ENCODE assay signal across 17 cellular contexts in the genomic region with DNA sequence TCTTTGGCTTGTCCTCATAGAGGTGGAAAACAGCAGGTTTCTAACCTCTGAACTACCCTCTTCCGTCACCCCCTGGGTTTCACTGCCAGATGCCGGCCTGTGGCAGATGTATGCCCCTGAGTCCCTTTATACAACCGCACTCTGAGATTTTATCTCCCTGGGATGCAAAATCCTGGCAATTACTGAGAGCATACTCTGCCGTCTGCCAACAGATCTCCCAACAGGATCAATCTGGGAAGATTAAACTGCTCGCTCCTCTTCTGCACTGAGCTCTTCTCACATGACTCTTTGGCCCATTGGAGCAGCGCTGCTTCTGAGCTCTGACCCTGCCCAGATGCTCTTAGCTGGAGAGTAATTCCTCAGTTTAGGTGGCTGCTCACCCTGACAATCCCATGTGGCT.
A peak's percentile ranks its signal among the peaks of the same experiment; 100 is the strongest.
DNase-seq lines count a peak whose midpoint lies in the region; ATAC-seq and TF ChIP-seq lines count a peak whose summit lies in the region.
"Had no signal": no experiment of that assay in that cellular context is flagged by ENCODE, and none has a peak within 500 bp of the region (broad histone marks: within the 10 kb centered on the region; RNA-seq: fewer than 3 reads in every experiment).

No MANE protein-coding gene starts in this region.

- peak; percentile 47 for DNase-seq in BE2C
- DNase-seq in GM23338 (ENCODE audit: low spot score), result no peak
- peak; percentile 83 to 85 for DNase-seq in NCI-H526 (lab: John Stamatoyannopoulos, UW)
- DNase-seq in colonic mucosa, result peak; percentile 18
- DNase-seq in SKM-1 (lab: John Stamatoyannopoulos, UW; ENCODE audit: unreplicated experiment), result no peak
- DNase-seq in GF-D8 (lab: John Stamatoyannopoulos, UW), result no peak
- DNase-seq in central memory CD4-positive, alpha-beta T cell, result no peak
- DNase-seq: Calu3, GOT3, KG1, NCI-H1048, NCI-H2029 treated with DMSO at 0.1 percent for 48 hours, NCI-H2227 treated with DMSO at 0.1 percent for 48 hours, NCI-H748 treated with DMSO at 0.1 percent for 48 hours, SHP77 treated with DMSO at 0.1 percent for 48 hours had no signal

- H3K27me3 ChIP-seq in BE2C, result no peaks in the 10 kb centered on the region
- no peaks in the 10 kb centered on the region for H3K27me3 ChIP-seq in GM23338 (ENCODE audit: insufficient read depth)
- no peaks in the 10 kb centered on the region for H3K27me3 ChIP-seq in colonic mucosa

- no peak overlapping the region for H3K9ac ChIP-seq in colonic mucosa (ENCODE audit: low read depth in 2 of 2, low read length in 2 of 2)

- no peaks in the 10 kb centered on the region for H3K79me2 ChIP-seq in GM23338 (replicated peaks; ENCODE audit: insufficient read depth)

- H3K4me2 ChIP-seq in GM23338, result no peak overlapping the region
- H3K4me2 ChIP-seq: A549 had no signal

- intact Hi-C loops in colonic mucosa (cut with DNase I), result no loop called here

- H3K27ac ChIP-seq in GM23338 (ENCODE audit: low read depth) (no peak overlapping the region), colonic mucosa (no peak overlapping the region)
- H3K27ac ChIP-seq: A549 had no signal

- peak overlapping the region; percentile 56; the same call in 1 of the 2 replicates for H2AFZ ChIP-seq in GM23338

- no peaks in the 10 kb centered on the region for H3F3A ChIP-seq in GM23338 (replicated peaks; ENCODE audit: low read depth)

- H3K9me2 ChIP-seq in GM23338 (ENCODE audit: insufficient read depth), result no peaks in the 10 kb centered on the region; the same call in 1 of the 2 replicates

- H3K4me3 ChIP-seq in BE2C (ENCODE audit: low read depth, low read length) (no peak overlapping the region; the same call in 1 of the 2 replicates), GM23338 (no peak overlapping the region), colonic mucosa (no peak overlapping the region)
- H3K4me3 ChIP-seq: A549 had no signal

- no peaks in the 10 kb centered on the region for H3K36me3 Mint-ChIP-seq in GM23338 (ENCODE audit: low read depth)

- H4K20me1 ChIP-seq in GM23338 (replicated peaks; ENCODE audit: insufficient read depth), result no peaks in the 10 kb centered on the region

- no peak overlapping the region for H3K4me3 Mint-ChIP-seq in GM23338

- H3K9me3 Mint-ChIP-seq in GM23338, result no peaks in the 10 kb centered on the region

- H3K4me1 Mint-ChIP-seq in GM23338, result peaks cover 12% of the 10 kb centered on the region

- no peaks in the 10 kb centered on the region for H3K36me3 ChIP-seq in BE2C
- no peaks in the 10 kb centered on the region for H3K36me3 ChIP-seq in GM23338 (ENCODE audit: insufficient read depth)
- no peaks in the 10 kb centered on the region for H3K36me3 ChIP-seq in colonic mucosa

- H3K27ac Mint-ChIP-seq in GM23338, result no peak overlapping the region

- H3K4me1 ChIP-seq in BE2C (peaks cover 9% of the 10 kb centered on the region), GM23338 (ENCODE audit: insufficient read depth) (peaks cover 5% of the 10 kb centered on the region; the same call in 1 of the 2 replicates), colonic mucosa (no peaks in the 10 kb centered on the region)

- ATAC-seq in GM23338 (no peak), HG02798 (IDR thresholded peaks at IDR 0.05; ENCODE audit: poor library complexity, unreplicated experiment) (no peak)

- TF ChIP-seq CTCF in BE2C (IDR thresholded peaks at IDR 0.05; ENCODE audit: low read depth, low read length) (no peak), GM23338 (conservative IDR thresholded peaks at IDR 0.05; ENCODE audit: low read depth in 2 of 2) (no peak), colonic mucosa (IDR thresholded peaks at IDR 0.05) (no peak)

- no peaks in the 10 kb centered on the region for H3K9me3 ChIP-seq in BE2C
- no peaks in the 10 kb centered on the region for H3K9me3 ChIP-seq in colonic mucosa

- H3K27me3 Mint-ChIP-seq in GM23338 (ENCODE audit: insufficient read depth, low read depth, poor library complexity), result peaks cover 3% of the 10 kb centered on the region

TF ChIP-seq in GM23338, 12 proteins besides CTCF, POLR2A, EP300 and RAD21 (continues in another document):
- TF ChIP-seq, protein P1, sequence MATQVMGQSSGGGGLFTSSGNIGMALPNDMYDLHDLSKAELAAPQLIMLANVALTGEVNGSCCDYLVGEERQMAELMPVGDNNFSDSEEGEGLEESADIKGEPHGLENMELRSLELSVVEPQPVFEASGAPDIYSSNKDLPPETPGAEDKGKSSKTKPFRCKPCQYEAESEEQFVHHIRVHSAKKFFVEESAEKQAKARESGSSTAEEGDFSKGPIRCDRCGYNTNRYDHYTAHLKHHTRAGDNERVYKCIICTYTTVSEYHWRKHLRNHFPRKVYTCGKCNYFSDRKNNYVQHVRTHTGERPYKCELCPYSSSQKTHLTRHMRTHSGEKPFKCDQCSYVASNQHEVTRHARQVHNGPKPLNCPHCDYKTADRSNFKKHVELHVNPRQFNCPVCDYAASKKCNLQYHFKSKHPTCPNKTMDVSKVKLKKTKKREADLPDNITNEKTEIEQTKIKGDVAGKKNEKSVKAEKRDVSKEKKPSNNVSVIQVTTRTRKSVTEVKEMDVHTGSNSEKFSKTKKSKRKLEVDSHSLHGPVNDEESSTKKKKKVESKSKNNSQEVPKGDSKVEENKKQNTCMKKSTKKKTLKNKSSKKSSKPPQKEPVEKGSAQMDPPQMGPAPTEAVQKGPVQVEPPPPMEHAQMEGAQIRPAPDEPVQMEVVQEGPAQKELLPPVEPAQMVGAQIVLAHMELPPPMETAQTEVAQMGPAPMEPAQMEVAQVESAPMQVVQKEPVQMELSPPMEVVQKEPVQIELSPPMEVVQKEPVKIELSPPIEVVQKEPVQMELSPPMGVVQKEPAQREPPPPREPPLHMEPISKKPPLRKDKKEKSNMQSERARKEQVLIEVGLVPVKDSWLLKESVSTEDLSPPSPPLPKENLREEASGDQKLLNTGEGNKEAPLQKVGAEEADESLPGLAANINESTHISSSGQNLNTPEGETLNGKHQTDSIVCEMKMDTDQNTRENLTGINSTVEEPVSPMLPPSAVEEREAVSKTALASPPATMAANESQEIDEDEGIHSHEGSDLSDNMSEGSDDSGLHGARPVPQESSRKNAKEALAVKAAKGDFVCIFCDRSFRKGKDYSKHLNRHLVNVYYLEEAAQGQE (IDR thresholded peaks at IDR 0.05; ENCODE audit: unreplicated experiment), result no peak
- TF ChIP-seq NANOG (IDR thresholded peaks at IDR 0.05; ENCODE audit: borderline replicate concordance), result no peak
- TF ChIP-seq CREB1 (CRISPR knock-in tag; IDR thresholded peaks at IDR 0.05; ENCODE audit: low read depth), result no peak
- TF ChIP-seq, protein P2, sequence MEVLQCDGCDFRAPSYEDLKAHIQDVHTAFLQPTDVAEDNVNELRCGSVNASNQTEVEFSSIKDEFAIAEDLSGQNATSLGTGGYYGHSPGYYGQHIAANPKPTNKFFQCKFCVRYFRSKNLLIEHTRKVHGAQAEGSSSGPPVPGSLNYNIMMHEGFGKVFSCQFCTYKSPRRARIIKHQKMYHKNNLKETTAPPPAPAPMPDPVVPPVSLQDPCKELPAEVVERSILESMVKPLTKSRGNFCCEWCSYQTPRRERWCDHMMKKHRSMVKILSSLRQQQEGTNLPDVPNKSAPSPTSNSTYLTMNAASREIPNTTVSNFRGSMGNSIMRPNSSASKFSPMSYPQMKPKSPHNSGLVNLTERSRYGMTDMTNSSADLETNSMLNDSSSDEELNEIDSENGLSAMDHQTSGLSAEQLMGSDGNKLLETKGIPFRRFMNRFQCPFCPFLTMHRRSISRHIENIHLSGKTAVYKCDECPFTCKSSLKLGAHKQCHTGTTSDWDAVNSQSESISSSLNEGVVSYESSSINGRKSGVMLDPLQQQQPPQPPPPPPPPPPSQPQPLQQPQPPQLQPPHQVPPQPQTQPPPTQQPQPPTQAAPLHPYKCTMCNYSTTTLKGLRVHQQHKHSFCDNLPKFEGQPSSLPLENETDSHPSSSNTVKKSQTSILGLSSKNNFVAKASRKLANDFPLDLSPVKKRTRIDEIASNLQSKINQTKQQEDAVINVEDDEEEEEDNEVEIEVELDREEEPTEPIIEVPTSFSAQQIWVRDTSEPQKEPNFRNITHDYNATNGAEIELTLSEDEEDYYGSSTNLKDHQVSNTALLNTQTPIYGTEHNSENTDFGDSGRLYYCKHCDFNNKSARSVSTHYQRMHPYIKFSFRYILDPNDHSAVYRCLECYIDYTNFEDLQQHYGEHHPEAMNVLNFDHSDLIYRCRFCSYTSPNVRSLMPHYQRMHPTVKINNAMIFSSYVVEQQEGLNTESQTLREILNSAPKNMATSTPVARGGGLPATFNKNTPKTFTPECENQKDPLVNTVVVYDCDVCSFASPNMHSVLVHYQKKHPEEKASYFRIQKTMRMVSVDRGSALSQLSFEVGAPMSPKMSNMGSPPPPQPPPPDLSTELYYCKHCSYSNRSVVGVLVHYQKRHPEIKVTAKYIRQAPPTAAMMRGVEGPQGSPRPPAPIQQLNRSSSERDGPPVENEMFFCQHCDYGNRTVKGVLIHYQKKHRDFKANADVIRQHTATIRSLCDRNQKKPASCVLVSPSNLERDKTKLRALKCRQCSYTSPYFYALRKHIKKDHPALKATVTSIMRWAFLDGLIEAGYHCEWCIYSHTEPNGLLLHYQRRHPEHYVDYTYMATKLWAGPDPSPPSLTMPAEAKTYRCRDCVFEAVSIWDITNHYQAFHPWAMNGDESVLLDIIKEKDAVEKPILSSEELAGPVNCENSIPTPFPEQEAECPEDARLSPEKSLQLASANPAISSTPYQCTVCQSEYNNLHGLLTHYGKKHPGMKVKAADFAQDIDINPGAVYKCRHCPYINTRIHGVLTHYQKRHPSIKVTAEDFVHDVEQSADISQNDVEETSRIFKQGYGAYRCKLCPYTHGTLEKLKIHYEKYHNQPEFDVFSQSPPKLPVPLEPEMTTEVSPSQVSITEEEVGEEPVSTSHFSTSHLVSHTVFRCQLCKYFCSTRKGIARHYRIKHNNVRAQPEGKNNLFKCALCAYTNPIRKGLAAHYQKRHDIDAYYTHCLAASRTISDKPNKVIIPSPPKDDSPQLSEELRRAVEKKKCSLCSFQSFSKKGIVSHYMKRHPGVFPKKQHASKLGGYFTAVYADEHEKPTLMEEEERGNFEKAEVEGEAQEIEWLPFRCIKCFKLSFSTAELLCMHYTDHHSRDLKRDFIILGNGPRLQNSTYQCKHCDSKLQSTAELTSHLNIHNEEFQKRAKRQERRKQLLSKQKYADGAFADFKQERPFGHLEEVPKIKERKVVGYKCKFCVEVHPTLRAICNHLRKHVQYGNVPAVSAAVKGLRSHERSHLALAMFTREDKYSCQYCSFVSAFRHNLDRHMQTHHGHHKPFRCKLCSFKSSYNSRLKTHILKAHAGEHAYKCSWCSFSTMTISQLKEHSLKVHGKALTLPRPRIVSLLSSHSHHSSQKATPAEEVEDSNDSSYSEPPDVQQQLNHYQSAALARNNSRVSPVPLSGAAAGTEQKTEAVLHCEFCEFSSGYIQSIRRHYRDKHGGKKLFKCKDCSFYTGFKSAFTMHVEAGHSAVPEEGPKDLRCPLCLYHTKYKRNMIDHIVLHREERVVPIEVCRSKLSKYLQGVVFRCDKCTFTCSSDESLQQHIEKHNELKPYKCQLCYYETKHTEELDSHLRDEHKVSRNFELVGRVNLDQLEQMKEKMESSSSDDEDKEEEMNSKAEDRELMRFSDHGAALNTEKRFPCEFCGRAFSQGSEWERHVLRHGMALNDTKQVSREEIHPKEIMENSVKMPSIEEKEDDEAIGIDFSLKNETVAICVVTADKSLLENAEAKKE (CRISPR knock-in tag; IDR thresholded peaks at IDR 0.05), result no peak
- TF ChIP-seq ZNF114 (CRISPR knock-in tag; IDR thresholded peaks at IDR 0.05), result no peak
- TF ChIP-seq ZNF331 (CRISPR knock-in tag; IDR thresholded peaks at IDR 0.05; ENCODE audit: low read depth), result no peak

Comparison
In these comparisons a context has a peak if more than half of its experiments do, and no peak if none do; other contexts are left out.
1. DNase-seq: peak in BE2C (single experiment), NCI-H526 (2 of 2) and colonic mucosa (single experiment); none in GM23338 (single experiment), SKM-1 (single experiment), GF-D8 (single experiment) and central memory CD4-positive, alpha-beta T cell (single experiment).